In the genomic region with DNA sequence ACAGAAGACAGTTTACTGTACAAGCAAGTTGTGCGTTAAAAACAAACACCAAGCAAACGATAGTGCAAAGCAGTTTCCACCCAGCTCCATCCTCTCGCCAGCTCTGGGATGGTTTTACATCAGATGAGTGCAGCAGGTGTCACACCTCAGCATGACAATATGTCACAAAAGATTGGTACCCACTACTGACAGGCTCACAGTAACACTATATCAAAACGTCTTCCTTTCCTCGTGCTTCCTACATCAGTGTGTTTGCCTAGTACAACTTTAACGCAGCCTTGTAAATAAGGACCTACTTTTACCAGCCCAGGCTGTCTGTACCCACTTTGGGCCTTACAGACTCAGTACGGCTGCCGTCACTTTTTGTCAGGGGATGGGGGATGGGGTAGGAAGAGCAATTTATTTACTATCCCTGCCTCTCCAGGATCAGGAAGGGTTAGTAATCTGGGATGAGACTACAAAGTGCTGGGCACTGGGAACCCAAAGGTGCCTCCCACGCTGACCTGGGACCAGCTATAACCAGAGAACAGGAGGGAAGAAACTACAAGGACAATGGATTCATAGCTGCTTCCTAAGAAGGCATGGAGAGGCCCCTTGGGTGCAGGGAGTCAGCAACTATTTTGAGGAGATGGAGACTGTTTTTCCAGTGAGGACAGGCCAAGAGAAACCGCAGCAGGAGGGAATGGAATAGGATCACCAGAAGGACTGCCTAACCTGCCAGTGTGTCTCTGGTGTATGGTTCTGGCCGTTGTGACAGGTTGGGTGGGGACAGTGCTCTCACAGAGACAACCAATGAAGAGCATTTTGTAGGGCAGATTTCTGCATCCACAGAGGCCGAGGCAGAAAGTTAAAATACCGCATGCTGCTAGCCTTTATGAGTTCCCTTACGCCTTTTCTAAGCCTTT, we compare ENCODE assay signal across 9 cellular contexts. TPM values are rescaled to one million over a fixed set of nuclear protein-coding genes. Genes with fewer than 3 reads are reported as not detected.
A peak's percentile ranks its signal among the peaks of the same experiment; 100 is the strongest.
DNase-seq lines count a peak whose midpoint lies in the region; ATAC-seq, FAIRE-seq and TF ChIP-seq lines count a peak whose summit lies in the region.
"Had no signal": no experiment of that assay in that cellular context is flagged by ENCODE, and none has a peak within 500 bp of the region (broad histone marks: within the 10 kb centered on the region; RNA-seq: fewer than 3 reads in every experiment).

No MANE protein-coding gene starts in this region.

- peaks cover 0 to 4% of the 10 kb centered on the region in 2 donors for H3K27me3 Mint-ChIP-seq in CD8-positive, alpha-beta memory T cell
- H3K27me3 Mint-ChIP-seq in activated T-helper 2 cell treated with anti-CD3 and anti-CD28 coated beads, Interferon-gamma antibody, Interleukin-2, Interleukin-4, amounts not matched to agents 10 μg/mL and 5 μg/mL and 100 μg/mL, durations not matched to agents 14 hours and 24 hours and 36 hours (ENCODE audit: low read depth): no peaks in the 10 kb centered on the region
- no peaks in the 10 kb centered on the region for H3K27me3 Mint-ChIP-seq in naive B cell

- no peaks in the 10 kb centered on the region for H3K9me3 ChIP-seq in CD8-positive, alpha-beta memory T cell (ENCODE audit: low read length)
- H3K9me3 ChIP-seq in WERI-Rb-1 (ENCODE audit: severe bottlenecking): no peaks in the 10 kb centered on the region

- POLR2A ChIA-PET in CD8-positive, alpha-beta memory T cell (lab: Charles Lee): interaction anchor here (0.6 to 4.2 kb wide), 6 partner anchors 12 to 134 kb away, joined by 3 to 36 read pairs (median 4); partner anchors contain the start of gene RUNX3

- CTCF ChIA-PET in CD8-positive, alpha-beta memory T cell (lab: Charles Lee): interaction anchor here (0.7 to 4.7 kb wide), 5 partner anchors 11 to 201 kb away, joined by 3 to 39 read pairs (median 8); no protein-coding TSS in a partner anchor

- H3K36me3 ChIP-seq in CD8-positive, alpha-beta memory T cell (ENCODE audit: insufficient read depth, low read length): peaks cover 16% of the 10 kb centered on the region
- no peaks in the 10 kb centered on the region; the same call in 1 of the 2 replicates for H3K36me3 ChIP-seq in WERI-Rb-1

- no peak for TF ChIP-seq CTCF in WERI-Rb-1 (IDR thresholded peaks at IDR 0.05; ENCODE audit: low read depth, low read length)

- intact Hi-C loops in activated T-helper 2 cell treated with anti-CD3 and anti-CD28 coated beads, Interferon-gamma antibody, Interleukin-2, Interleukin-4, amounts not matched to agents 10 μg/mL and 5 μg/mL and 100 μg/mL, durations not matched to agents 14 hours and 24 hours and 36 hours (cut with micrococcal nuclease): loop anchor here (5.0 kb wide), 1 partner anchor 53 kb away; no protein-coding TSS in a partner anchor

- peaks cover 0 to 53% (median 4%) of the 10 kb centered on the region in 3 donors for H3K36me3 Mint-ChIP-seq in CD8-positive, alpha-beta memory T cell
- H3K36me3 Mint-ChIP-seq in activated T-helper 2 cell treated with anti-CD3 and anti-CD28 coated beads, Interferon-gamma antibody, Interleukin-2, Interleukin-4, amounts not matched to agents 10 μg/mL and 5 μg/mL and 100 μg/mL, durations not matched to agents 14 hours and 24 hours and 36 hours (ENCODE audit: low read depth): peaks cover 50% of the 10 kb centered on the region
- H3K36me3 Mint-ChIP-seq in naive B cell: no peaks in the 10 kb centered on the region

- H3K4me3 Mint-ChIP-seq in CD8-positive, alpha-beta memory T cell: peak overlapping the region in 6 of 7 donors; percentile 0 to 60 (median 36)
- H3K4me3 Mint-ChIP-seq in activated T-helper 2 cell treated with anti-CD3 and anti-CD28 coated beads, Interferon-gamma antibody, Interleukin-2, Interleukin-4, amounts not matched to agents 10 μg/mL and 5 μg/mL and 100 μg/mL, durations not matched to agents 14 hours and 24 hours and 36 hours (ENCODE audit: low read depth): no peak overlapping the region
- H3K4me3 Mint-ChIP-seq in naive B cell: no peak overlapping the region

- no peak overlapping the region for H3K4me3 ChIP-seq in CD8-positive, alpha-beta memory T cell (ENCODE audit: low read length)
- no peak overlapping the region for H3K4me3 ChIP-seq in WERI-Rb-1 (ENCODE audit: low read depth, low read length)

- H3K27me3 ChIP-seq in CD8-positive, alpha-beta memory T cell (ENCODE audit: insufficient read depth, low read length, poor library complexity, severe bottlenecking): no peaks in the 10 kb centered on the region
- no peaks in the 10 kb centered on the region for H3K27me3 ChIP-seq in WERI-Rb-1 (ENCODE audit: insufficient read depth, low read depth, severe bottlenecking)

- peaks cover 47 to 74% (median 53%) of the 10 kb centered on the region in 3 donors for H3K4me1 Mint-ChIP-seq in CD8-positive, alpha-beta memory T cell
- peaks cover 10% of the 10 kb centered on the region for H3K4me1 Mint-ChIP-seq in activated T-helper 2 cell treated with anti-CD3 and anti-CD28 coated beads, Interferon-gamma antibody, Interleukin-2, Interleukin-4, amounts not matched to agents 10 μg/mL and 5 μg/mL and 100 μg/mL, durations not matched to agents 14 hours and 24 hours and 36 hours (ENCODE audit: low read depth)
- H3K4me1 Mint-ChIP-seq in naive B cell: peaks cover 17 to 34% (median 22%) of the 10 kb centered on the region in 3 donors

- no peaks in the 10 kb centered on the region for H3K9me3 Mint-ChIP-seq in CD8-positive, alpha-beta memory T cell
- no peaks in the 10 kb centered on the region for H3K9me3 Mint-ChIP-seq in activated T-helper 2 cell treated with anti-CD3 and anti-CD28 coated beads, Interferon-gamma antibody, Interleukin-2, Interleukin-4, amounts not matched to agents 10 μg/mL and 5 μg/mL and 100 μg/mL, durations not matched to agents 14 hours and 24 hours and 36 hours
- no peaks in the 10 kb centered on the region for H3K9me3 Mint-ChIP-seq in naive B cell

- H3K27ac ChIP-seq in CD8-positive, alpha-beta memory T cell (ENCODE audit: low read depth, low read length): no peak overlapping the region
- no peak overlapping the region for H3K27ac ChIP-seq in WERI-Rb-1

- DNase-seq in CD8-positive, alpha-beta memory T cell: no peak
- DNase-seq in GM19239 (ENCODE audit: insufficient read length, low spot score) (no peak), naive B cell (no peak), WERI-Rb-1 (no peak)
- DNase-seq in activated T-helper 2 cell treated with anti-CD3 and anti-CD28 coated beads, Interferon-gamma antibody, Interleukin-2, Interleukin-4, amounts not matched to agents 10 μg/mL and 5 μg/mL and 100 μg/mL, durations not matched to agents 14 hours and 24 hours and 36 hours (ENCODE audit: low spot score): no peak
- DNase-seq: HCEC 1CT had no signal

- peak overlapping the region; percentile 44 to 94 (median 86) for H3K27ac Mint-ChIP-seq in CD8-positive, alpha-beta memory T cell
- peak overlapping the region; percentile 25 for H3K27ac Mint-ChIP-seq in activated T-helper 2 cell treated with anti-CD3 and anti-CD28 coated beads, Interferon-gamma antibody, Interleukin-2, Interleukin-4, amounts not matched to agents 10 μg/mL and 5 μg/mL and 100 μg/mL, durations not matched to agents 14 hours and 24 hours and 36 hours
- H3K27ac Mint-ChIP-seq in naive B cell: peak overlapping the region; percentile 19 to 77 (median 64)

- FAIRE-seq in GM19239 (lab: Jason Lieb, UNC): peak; percentile 62

- H3K4me1 ChIP-seq in CD8-positive, alpha-beta memory T cell (ENCODE audit: insufficient read depth, low read length): peaks cover 31% of the 10 kb centered on the region

- ATAC-seq in naive B cell (ENCODE audit: low read depth in 2 of 2) (no peak), HG02571 (IDR thresholded peaks at IDR 0.05; ENCODE audit: unreplicated experiment) (no peak), HG02678 (IDR thresholded peaks at IDR 0.05; ENCODE audit: unreplicated experiment) (no peak), GM21825 (IDR thresholded peaks at IDR 0.05; ENCODE audit: unreplicated experiment) (no peak)

RNA-seq across cellular contexts. Expression of gene RUNX3, which starts 30.2 kb away (rescaled TPM):
- 100 to 1,000 TPM; 218 to 241 TPM for total RNA-seq in CD8-positive, alpha-beta memory T cell
- polyA plus RNA-seq in CD8-positive, alpha-beta memory T cell: 107 TPM
- total RNA-seq in activated T-helper 2 cell treated with anti-CD3 and anti-CD28 coated beads, Interferon-gamma antibody, Interleukin-2, Interleukin-4, amounts not matched to agents 10 μg/mL and 5 μg/mL and 100 μg/mL, durations not matched to agents 14 hours and 24 hours and 36 hours: 129 and 135 TPM in 2 replicates
- 10 to 100 TPM; 14.7 to 28.7 (median 18.2) TPM for polyA plus RNA-seq in naive B cell (ENCODE audit: low read depth in 6 of 6)

Comparison
In these comparisons a context has a peak if more than half of its experiments do, and no peak if none do; other contexts are left out.
1. H3K27ac Mint-ChIP-seq: peak in every context shown above with its lines; median percentile 86 in CD8-positive, alpha-beta memory T cell; 64 in naive B cell; 25 in activated T-helper 2 cell treated with anti-CD3 and anti-CD28 coated beads, Interferon-gamma antibody, Interleukin-2, Interleukin-4, amounts not matched to agents 10 μg/mL and 5 μg/mL and 100 μg/mL, durations not matched to agents 14 hours and 24 hours and 36 hours.
2. H3K4me3 Mint-ChIP-seq: peak in CD8-positive, alpha-beta memory T cell (6 of 7); none in activated T-helper 2 cell treated with anti-CD3 and anti-CD28 coated beads, Interferon-gamma antibody, Interleukin-2, Interleukin-4, amounts not matched to agents 10 μg/mL and 5 μg/mL and 100 μg/mL, durations not matched to agents 14 hours and 24 hours and 36 hours (single experiment) and naive B cell (0 of 8).